29 cellular contexts compared by ENCODE assay signal in the genomic region with DNA sequence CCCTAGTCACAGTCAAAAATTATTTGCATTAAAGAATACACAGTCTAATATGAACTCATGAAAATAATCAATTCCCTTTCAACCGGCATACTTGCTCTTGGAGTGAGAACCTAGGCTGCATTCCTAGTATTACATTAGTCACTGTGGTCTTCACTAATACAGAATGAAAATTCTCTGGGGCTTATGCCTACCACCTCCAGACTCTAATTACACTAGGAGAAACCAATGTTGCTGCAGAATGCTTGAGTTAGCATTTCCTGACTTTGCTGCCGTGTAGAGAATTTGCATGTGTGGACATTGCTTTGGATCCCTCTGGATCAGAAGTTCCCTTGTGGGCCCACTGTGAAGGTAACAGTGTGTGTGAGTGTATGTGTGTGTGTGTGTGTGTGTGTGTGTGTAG.
"Had no signal": no experiment of that assay in that cellular context is flagged by ENCODE, and none has a peak within 500 bp of the region (broad histone marks: within the 10 kb centered on the region; RNA-seq: fewer than 3 reads in every experiment).

No MANE protein-coding gene starts in this region.

- H3K27ac ChIP-seq: brain microvascular endothelial cell, heart left ventricle, neutrophil, right lobe of liver, skin epidermis, uterus, WERI-Rb-1 had no signal

- ATAC-seq: activated CD8-positive, alpha-beta memory T cell treated with anti-CD3 and anti-CD28 coated beads, Interleukin-2, amount 10 ng/mL, durations not matched to agents 7 days and 5 days; activated CD8-positive, alpha-beta T cell treated with anti-CD3 and anti-CD28 coated beads for 36 hours; activated naive CD4-positive, alpha-beta T cell treated with anti-CD3 and anti-CD28 coated beads, Interleukin-2, amount 50 U/mL, for 72 hours; effector memory CD8-positive, alpha-beta T cell; esophagus mucosa; heart left ventricle; natural killer cell; right lobe of liver; stimulated activated memory B cell treated with anti-CD40 and anti-IgM and Interleukin-4, amounts not matched to agents 10 μg/mL and 1 μg/mL and 100 μg/mL, for 72 hours; stimulated activated naive CD8-positive, alpha-beta T cell treated with anti-CD3 and anti-CD28 coated beads, Interleukin-15, amount 100 ng/mL, for 72 hours; T-helper 17 cell had no signal

- H3K9me3 ChIP-seq: neutrophil, right lobe of liver, uterus had no signal

- H3K36me3 Mint-ChIP-seq: activated CD8-positive, alpha-beta memory T cell treated with anti-CD3 and anti-CD28 coated beads, Interleukin-2, amount 10 ng/mL, durations not matched to agents 7 days and 5 days; activated naive CD4-positive, alpha-beta T cell treated with anti-CD3 and anti-CD28 coated beads, Interleukin-2, amount 50 U/mL, for 72 hours; memory B cell; natural killer cell; stimulated activated memory B cell treated with anti-CD40 and anti-IgM and Interleukin-4, amounts not matched to agents 10 μg/mL and 1 μg/mL and 100 μg/mL, for 72 hours; type B pancreatic cell had no signal

- H3K4me3 ChIP-seq: heart left ventricle, right lobe of liver, skin epidermis, uterus had no signal

- H3K4me1 Mint-ChIP-seq: activated CD8-positive, alpha-beta memory T cell treated with anti-CD3 and anti-CD28 coated beads, Interleukin-2, amount 10 ng/mL, durations not matched to agents 7 days and 5 days; memory B cell; natural killer cell; stimulated activated memory B cell treated with anti-CD40 and anti-IgM and Interleukin-4, amounts not matched to agents 10 μg/mL and 1 μg/mL and 100 μg/mL, for 72 hours; stimulated activated naive CD8-positive, alpha-beta T cell treated with anti-CD3 and anti-CD28 coated beads, Interleukin-15, amount 100 ng/mL, for 72 hours; T-helper 17 cell had no signal

- H3K4me3 Mint-ChIP-seq: activated CD8-positive, alpha-beta memory T cell treated with anti-CD3 and anti-CD28 coated beads, Interleukin-2, amount 10 ng/mL, durations not matched to agents 7 days and 5 days; activated CD8-positive, alpha-beta T cell treated with anti-CD3 and anti-CD28 coated beads for 36 hours; effector memory CD8-positive, alpha-beta T cell; memory B cell; natural killer cell; stimulated activated memory B cell treated with anti-CD40 and anti-IgM and Interleukin-4, amounts not matched to agents 10 μg/mL and 1 μg/mL and 100 μg/mL, for 72 hours; stimulated activated naive CD8-positive, alpha-beta T cell treated with anti-CD3 and anti-CD28 coated beads, Interleukin-15, amount 100 ng/mL, for 72 hours; T-helper 17 cell; type B pancreatic cell had no signal

- H3K27me3 Mint-ChIP-seq: activated CD8-positive, alpha-beta memory T cell treated with anti-CD3 and anti-CD28 coated beads, Interleukin-2, amount 10 ng/mL, durations not matched to agents 7 days and 5 days; activated CD8-positive, alpha-beta T cell treated with anti-CD3 and anti-CD28 coated beads for 36 hours; effector memory CD8-positive, alpha-beta T cell; memory B cell; stimulated activated memory B cell treated with anti-CD40 and anti-IgM and Interleukin-4, amounts not matched to agents 10 μg/mL and 1 μg/mL and 100 μg/mL, for 72 hours; T-helper 17 cell had no signal

- H3K36me3 ChIP-seq: brain microvascular endothelial cell, heart left ventricle, neutrophil, right lobe of liver, uterus, WERI-Rb-1 had no signal

- DNase-seq: activated CD4-positive, alpha-beta T cell treated with anti-CD3 and anti-CD28 coated beads, Interleukin-2, amount 50 U/mL, for 1 hour; activated CD4-positive, CD25-positive, alpha-beta regulatory T cell treated with anti-CD3 and anti-CD28 coated beads, Interleukin-2, amount 50 U/mL, for 72 hours; activated CD8-positive, alpha-beta memory T cell treated with anti-CD3 and anti-CD28 coated beads, Interleukin-2, amount 10 ng/mL, durations not matched to agents 7 days and 5 days; activated CD8-positive, alpha-beta T cell treated with anti-CD3 and anti-CD28 coated beads for 36 hours; activated naive CD4-positive, alpha-beta T cell; activated T-cell treated with anti-CD3 and anti-CD28 coated beads, Interleukin-2, amount 50 U/mL, for 48 hours; anterior cingulate cortex; brain microvascular endothelial cell; cortex of kidney; effector memory CD8-positive, alpha-beta T cell; foreskin fibroblast; heart left ventricle; hypothalamus; natural killer cell; right lobe of liver; stimulated activated CD4-positive, alpha-beta T cell treated with anti-CD3 and anti-CD28 coated beads, Interleukin-4, amount 100 ng/mL, for 24 hours; stimulated activated naive CD8-positive, alpha-beta T cell treated with anti-CD3 and anti-CD28 coated beads, Interleukin-15, amount 100 ng/mL, for 72 hours; substantia nigra; T-helper 17 cell; T1000; uterus; WERI-Rb-1 had no signal

- H3K27ac Mint-ChIP-seq: activated CD8-positive, alpha-beta memory T cell treated with anti-CD3 and anti-CD28 coated beads, Interleukin-2, amount 10 ng/mL, durations not matched to agents 7 days and 5 days; activated CD8-positive, alpha-beta T cell treated with anti-CD3 and anti-CD28 coated beads for 36 hours; activated naive CD4-positive, alpha-beta T cell treated with anti-CD3 and anti-CD28 coated beads, Interleukin-2, amount 50 U/mL, for 72 hours; effector memory CD8-positive, alpha-beta T cell; memory B cell; natural killer cell; stimulated activated memory B cell treated with anti-CD40 and anti-IgM and Interleukin-4, amounts not matched to agents 10 μg/mL and 1 μg/mL and 100 μg/mL, for 72 hours; stimulated activated naive CD8-positive, alpha-beta T cell treated with anti-CD3 and anti-CD28 coated beads, Interleukin-15, amount 100 ng/mL, for 72 hours; T-helper 17 cell; type B pancreatic cell had no signal

- H3K27me3 ChIP-seq: brain microvascular endothelial cell, heart left ventricle, neutrophil, right lobe of liver, uterus had no signal

- H3K4me1 ChIP-seq: heart left ventricle, right lobe of liver, uterus had no signal

- H3K9me3 Mint-ChIP-seq: activated CD8-positive, alpha-beta T cell treated with anti-CD3 and anti-CD28 coated beads for 36 hours; memory B cell; stimulated activated memory B cell treated with anti-CD40 and anti-IgM and Interleukin-4, amounts not matched to agents 10 μg/mL and 1 μg/mL and 100 μg/mL, for 72 hours; type B pancreatic cell had no signal
